ENCODE assay signal across 8 cellular contexts in genomic region chr6:42564496-42564890, GRCh38. TPM values are rescaled to one million over a fixed set of nuclear protein-coding genes. Genes with fewer than 3 reads are reported as not detected.
DNase-seq lines count a peak whose midpoint lies in the region; ATAC-seq and TF ChIP-seq lines count a peak whose summit lies in the region.

No MANE protein-coding gene starts in this region.

- no peak for TF ChIP-seq POLR2A in NB4 (IDR thresholded peaks at IDR 0.05; ENCODE audit: extremely low read depth, insufficient read length)

- peaks cover 34% of the 10 kb centered on the region for H3K4me1 Mint-ChIP-seq in activated naive CD4-positive, alpha-beta T cell treated with anti-CD3 and anti-CD28 coated beads, Interleukin-2, amount 50 U/mL, for 24 hours

- H3K27me3 Mint-ChIP-seq in activated naive CD4-positive, alpha-beta T cell treated with anti-CD3 and anti-CD28 coated beads, Interleukin-2, amount 50 U/mL, for 24 hours, result no peaks in the 10 kb centered on the region

- no peaks in the 10 kb centered on the region for H3K9me3 Mint-ChIP-seq in activated naive CD4-positive, alpha-beta T cell treated with anti-CD3 and anti-CD28 coated beads, Interleukin-2, amount 50 U/mL, for 24 hours

- ATAC-seq in mucosa of descending colon (peak; percentile 54), sciatic nerve (no peak)

- H3K4me1 ChIP-seq in mucosa of descending colon (ENCODE audit: low read depth), result peaks cover 23% of the 10 kb centered on the region

- no peaks in the 10 kb centered on the region for H3K9me3 ChIP-seq in mucosa of descending colon

- no peak for TF ChIP-seq CTCF in NB4 (IDR thresholded peaks at IDR 0.05; ENCODE audit: low read depth, low read length)
- TF ChIP-seq CTCF in cardiac fibroblast (IDR thresholded peaks at IDR 0.05; ENCODE audit: low read depth, low read length), result no peak
- no peak for TF ChIP-seq CTCF in mucosa of descending colon (IDR thresholded peaks at IDR 0.05)

- intact Hi-C loops in mucosa of descending colon (cut with DNase I, micrococcal nuclease), result no loop called here
- intact Hi-C loops in sciatic nerve (cut with DNase I), result no loop called here

- H3K4me3 ChIP-seq in NB4 (ENCODE audit: low read depth, low read length) (peak overlapping the region; percentile 84), cardiac fibroblast (replicated peaks in 1 of 2; ENCODE audit: low read depth in 2 of 2, low read length in 2 of 2) (peak overlapping the region; percentile 90 to 99), mucosa of descending colon (peak overlapping the region; percentile 58)

- H3K36me3 Mint-ChIP-seq in activated naive CD4-positive, alpha-beta T cell treated with anti-CD3 and anti-CD28 coated beads, Interleukin-2, amount 50 U/mL, for 24 hours, result peaks cover 10% of the 10 kb centered on the region

- H3K4me3 Mint-ChIP-seq in activated naive CD4-positive, alpha-beta T cell treated with anti-CD3 and anti-CD28 coated beads, Interleukin-2, amount 50 U/mL, for 24 hours, result peak overlapping the region; percentile 99

- no peak for DNase-seq in activated naive CD4-positive, alpha-beta T cell (lab: John Stamatoyannopoulos, UW)
- no peak for DNase-seq in NB4 (ENCODE audit: low read depth)
- DNase-seq in cardiac fibroblast (ENCODE audit: low read depth in 2 of 2), result no peak
- no peak for DNase-seq in mucosa of descending colon
- DNase-seq in COLO829 (ENCODE audit: low spot score), result no peak
- no peak for DNase-seq in sciatic nerve (ENCODE audit: low spot score)
- no peak for DNase-seq in stimulated activated CD4-positive, alpha-beta T cell treated with anti-CD3 and anti-CD28 coated beads, Interleukin-4, amount 100 ng/mL, for 4 hours

- H3K27ac Mint-ChIP-seq in activated naive CD4-positive, alpha-beta T cell treated with anti-CD3 and anti-CD28 coated beads, Interleukin-2, amount 50 U/mL, for 24 hours, result peak overlapping the region; percentile 97

- H3K36me3 ChIP-seq in mucosa of descending colon (ENCODE audit: low read depth), result no peaks in the 10 kb centered on the region

RNA-seq across cellular contexts. Expression of gene UBR2, which starts 0.7 kb away (rescaled TPM):
- total RNA-seq in mucosa of descending colon, result 10 to 100 TPM; 41.2 to 53.1 (median 49.6) TPM
- 40.9 TPM for total RNA-seq in sciatic nerve
